Comparison of ENCODE assay signal across 13 cellular contexts in genomic region chr22:19019029-19019678, GRCh38.
DNase-seq lines count a peak whose midpoint lies in the region; FAIRE-seq and TF ChIP-seq lines count a peak whose summit lies in the region.
"Had no signal": no experiment of that assay in that cellular context is flagged by ENCODE, and none has a peak within 500 bp of the region (broad histone marks: within the 10 kb centered on the region; RNA-seq: fewer than 3 reads in every experiment).

No MANE protein-coding gene starts in this region.

- H3K9me3 ChIP-seq in HEK293 (ENCODE audit: control insufficient read depth, insufficient read depth, low read depth, low read length) = no peaks in the 10 kb centered on the region
- no peaks in the 10 kb centered on the region for H3K9me3 ChIP-seq in SJCRH30 (replicated peaks)
- H3K9me3 ChIP-seq: BLaER1 treated with 17β-estradiol and CSF1 and Interleukin-3, amounts not matched to agents 10 nM and 100 nM had no signal

- DNase-seq in GM13977 (ENCODE audit: low spot score) = peak; percentile 4
- DNase-seq in mesenteric fat pad (ENCODE audit: low spot score) = peak; percentile 65
- peak; percentile 6 for DNase-seq in stimulated activated CD8-positive, alpha-beta memory T cell treated with anti-CD3 and anti-CD28 coated beads, Interleukin-4, amount 100 ng/mL, for 48 hours
- DNase-seq in DMS153 treated with DMSO at 0.1 percent for 48 hours (lab: John Stamatoyannopoulos, UW; ENCODE audit: unreplicated experiment) = no peak
- DNase-seq in GM19239 (ENCODE audit: insufficient read length, low spot score) = no peak
- DNase-seq in SJCRH30 = no peak
- DNase-seq: ACHN; CD4-positive, CD25-positive, alpha-beta regulatory T cell; GM23248 had no signal

- in situ Hi-C loops in GM13977 (cut with MboI; ENCODE audit: low pct_unique_long_range_greater_than_20kb, low sequenced_read_pairs, unreplicated experiment) = no loop called here

- H3K27ac ChIP-seq in HEK293 (ENCODE audit: extremely low read depth, low read depth, low read length) = no peak overlapping the region
- H3K27ac ChIP-seq in SJCRH30 = no peak overlapping the region
- H3K27ac ChIP-seq: BLaER1 treated with 17β-estradiol and CSF1 and Interleukin-3, amounts not matched to agents 10 nM and 100 nM; GM23248 had no signal

- CTCF ChIA-PET in HEK293 (lab: Yijun Ruan, JAX) = interaction anchor here (1.0 kb wide), 1 partner anchor 66 kb away, joined by 3 read pairs; no protein-coding TSS in a partner anchor

- H3K4me1 ChIP-seq in HEK293 (ENCODE audit: control insufficient read depth, insufficient read depth, low read length) (no peaks in the 10 kb centered on the region), SJCRH30 (no peaks in the 10 kb centered on the region)
- H3K4me1 ChIP-seq: BLaER1 treated with 17β-estradiol and CSF1 and Interleukin-3, amounts not matched to agents 10 nM and 100 nM had no signal

- H3K4me3 ChIP-seq in HEK293 (ENCODE audit: low read depth, low read length) (no peak overlapping the region), SJCRH30 (no peak overlapping the region)
- H3K4me3 ChIP-seq: BLaER1 treated with 17β-estradiol and CSF1 and Interleukin-3, amounts not matched to agents 10 nM and 100 nM; GM23248 had no signal

- no peak for FAIRE-seq in GM19239 (lab: Jason Lieb, UNC)
- FAIRE-seq: GM18507, H54 had no signal

- peaks cover 3% of the 10 kb centered on the region; the same call in 1 of the 2 replicates for H3K27me3 ChIP-seq in SJCRH30
- H3K27me3 ChIP-seq: BLaER1 treated with 17β-estradiol and CSF1 and Interleukin-3, amounts not matched to agents 10 nM and 100 nM had no signal

- POLR2A ChIA-PET in HEK293 (lab: Yijun Ruan, JAX) = no interaction called here

- TF ChIP-seq CTCF in GM13977 (IDR thresholded peaks at IDR 0.05; ENCODE audit: extremely low read depth, insufficient read depth, missing control alignments) (no peak), HEK293 (tag by site-specific recombination; IDR thresholded peaks at IDR 0.05) (no peak)

- H3K36me3 ChIP-seq in HEK293 (ENCODE audit: control insufficient read depth in 2 of 2, insufficient read depth in 1 of 2, low read length in 2 of 2) (no peaks in the 10 kb centered on the region), SJCRH30 (no peaks in the 10 kb centered on the region)
- H3K36me3 ChIP-seq: BLaER1 treated with 17β-estradiol and CSF1 and Interleukin-3, amounts not matched to agents 10 nM and 100 nM had no signal

TF ChIP-seq in HEK293, 187 proteins besides CTCF, POLR2A, EP300 and RAD21:
- TF ChIP-seq GLI2 (tag by site-specific recombination; IDR thresholded peaks at IDR 0.05; ENCODE audit: borderline replicate concordance, low read depth) = no peak
- TF ChIP-seq ZNF473 (tag by site-specific recombination; IDR thresholded peaks at IDR 0.05) = no peak
- no peak for TF ChIP-seq ZNF529 (tag by site-specific recombination; IDR thresholded peaks at IDR 0.05; ENCODE audit: insufficient replicate concordance)
- no peak for TF ChIP-seq MYNN (tag by site-specific recombination; IDR thresholded peaks at IDR 0.05; ENCODE audit: borderline replicate concordance)
- peak; percentile 54 for TF ChIP-seq SCRT2 (tag by site-specific recombination; IDR thresholded peaks at IDR 0.05)
- no peak for TF ChIP-seq ZBTB1 (tag by site-specific recombination; IDR thresholded peaks at IDR 0.05)
- TF ChIP-seq ZNF513 (tag by site-specific recombination; IDR thresholded peaks at IDR 0.05) = no peak
TF ChIP-seq in HEK293: peak in this region for 1.

Comparison
In these comparisons a context has a peak if more than half of its experiments do, and no peak if none do; other contexts are left out.
1. DNase-seq: peak in GM13977 (single experiment), mesenteric fat pad (single experiment) and stimulated activated CD8-positive, alpha-beta memory T cell treated with anti-CD3 and anti-CD28 coated beads, Interleukin-4, amount 100 ng/mL, for 48 hours (single experiment); none in DMS153 treated with DMSO at 0.1 percent for 48 hours (single experiment), GM19239 (single experiment) and SJCRH30 (0 of 2).